ENCODE assay signal across 1 cellular context in genomic region chr6:132865364-132865763, GRCh38.
TF ChIP-seq lines count a peak whose summit lies in the region.

No MANE protein-coding gene starts in this region.

TF ChIP-seq in WTC11, 78 proteins besides CTCF, POLR2A, EP300 and RAD21 (continued from another document):
- TF ChIP-seq AFF4 (CRISPR knock-in tag; IDR thresholded peaks at IDR 0.05; ENCODE audit: borderline replicate concordance) (no peak), ZNF138 (CRISPR knock-in tag; conservative IDR thresholded peaks at IDR 0.05) (no peak), KAT7 (CRISPR knock-in tag; IDR thresholded peaks at IDR 0.05; ENCODE audit: borderline replicate concordance) (no peak), ZBTB43 (CRISPR knock-in tag; IDR thresholded peaks at IDR 0.05) (no peak)
